In the genomic region with DNA sequence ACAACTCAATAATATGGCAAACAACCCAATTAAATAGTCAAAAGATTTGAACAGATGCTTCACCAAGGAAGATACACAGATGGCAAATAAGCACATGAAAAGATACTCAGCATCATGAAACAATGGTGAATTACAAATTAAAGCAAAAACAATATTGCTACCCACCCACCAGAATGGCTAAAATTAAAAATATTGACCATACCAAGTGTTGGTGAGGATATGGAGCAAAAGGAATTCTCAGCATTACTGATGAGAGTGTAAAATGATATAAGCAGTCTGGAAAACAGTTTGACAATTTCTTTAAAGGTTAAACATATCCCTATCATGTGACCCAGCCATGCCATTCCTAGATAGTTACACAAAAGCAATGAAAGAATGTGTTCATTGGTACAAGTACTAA, we compare ENCODE assay signal across 11 cellular contexts.
"Had no signal": no experiment of that assay in that cellular context is flagged by ENCODE, and none has a peak within 500 bp of the region (broad histone marks: within the 10 kb centered on the region; RNA-seq: fewer than 3 reads in every experiment).

No MANE protein-coding gene starts in this region.

- H3K27ac ChIP-seq: GM23248 had no signal

- H3K4me3 ChIP-seq: GM23248, GM23338, HAP-1 had no signal

- H3K36me3 ChIP-seq: HAP-1 had no signal

- FAIRE-seq: H1, H54 had no signal

- DNase-seq: GM23248, GOT3, H7, H9, HCEC 1CT, HFFc6 had no signal

- H2AFZ ChIP-seq: GM23248 had no signal

- H3K4me2 ChIP-seq: GM23338 had no signal

- ATAC-seq: GM23338, HCT116 had no signal

- H3K9ac ChIP-seq: GM23248 had no signal
